Comparison of ENCODE assay signal across 18 cellular contexts in genomic region chr4:40176602-40177001, GRCh38. TPM values are rescaled to one million over a fixed set of nuclear protein-coding genes. Genes with fewer than 3 reads are reported as not detected.
DNase-seq lines count a peak whose midpoint lies in the region; ATAC-seq and TF ChIP-seq lines count a peak whose summit lies in the region.
"Had no signal": no experiment of that assay in that cellular context is flagged by ENCODE, and none has a peak within 500 bp of the region (broad histone marks: within the 10 kb centered on the region; RNA-seq: fewer than 3 reads in every experiment).

No MANE protein-coding gene starts in this region.

- H3K36me3 ChIP-seq in ES-I3 (ENCODE audit: insufficient read depth, low read length) = no peaks in the 10 kb centered on the region
- H3K36me3 ChIP-seq in SK-N-MC (ENCODE audit: insufficient read depth, low read length) = no peaks in the 10 kb centered on the region
- H3K36me3 ChIP-seq in neuronal stem cell (replicated peaks in 1 of 2; ENCODE audit: control insufficient read depth in 2 of 2, insufficient read depth in 2 of 2, low read length in 2 of 2) = no peaks in the 10 kb centered on the region
- H3K36me3 ChIP-seq in lower lobe of right lung = no peaks in the 10 kb centered on the region
- H3K36me3 ChIP-seq: heart left ventricle had no signal

- intact Hi-C loops in lower lobe of right lung (cut with DNase I) = no loop called here
- intact Hi-C loops in lower leg skin (cut with DNase I; ENCODE audit: low total_unique reads) = no loop called here

- H3K27ac ChIP-seq in SK-N-MC (peak overlapping the region; percentile 82), neuronal stem cell (replicated peaks; ENCODE audit: low read length) (no peak overlapping the region), lower lobe of right lung (no peak overlapping the region)
- H3K27ac ChIP-seq: epithelial cell of prostate, heart left ventricle had no signal

- no peak overlapping the region for H3K4me2 ChIP-seq in neuronal stem cell (ENCODE audit: insufficient read depth, low read length, poor library complexity, severe bottlenecking)
- H3K4me2 ChIP-seq: SK-N-SH had no signal

- peak overlapping the region; percentile 11; the same call in 1 of the 2 replicates for H3K9ac ChIP-seq in ES-I3 (ENCODE audit: low read depth, low read length)
- peak overlapping the region; percentile 59 for H3K9ac ChIP-seq in SK-N-MC (ENCODE audit: insufficient read length)
- H3K9ac ChIP-seq in neuronal stem cell (ENCODE audit: low read depth, low read length, poor library complexity) = no peak overlapping the region
- H3K9ac ChIP-seq: SK-N-SH had no signal

- no peak overlapping the region for H4K8ac ChIP-seq in neuronal stem cell (ENCODE audit: low read depth, low read length)

- no peak overlapping the region for H3K14ac ChIP-seq in neuronal stem cell (ENCODE audit: low read length)

- H3K27me3 ChIP-seq in neuronal stem cell (ENCODE audit: control insufficient read depth in 3 of 3, insufficient read depth in 3 of 3, low read depth in 1 of 3, low read length in 3 of 3) (no peaks in the 10 kb centered on the region), lower lobe of right lung (ENCODE audit: low read depth) (no peaks in the 10 kb centered on the region)

- no peak overlapping the region for H3K23ac ChIP-seq in neuronal stem cell (ENCODE audit: low read depth, low read length, poor library complexity)

- no peak overlapping the region for H2BK15ac ChIP-seq in neuronal stem cell (ENCODE audit: low read length)

- H3K9me3 ChIP-seq in ES-I3 (ENCODE audit: control insufficient read depth, insufficient read depth, low read length) (no peaks in the 10 kb centered on the region), SK-N-MC (ENCODE audit: low read depth, low read length) (no peaks in the 10 kb centered on the region), neuronal stem cell (replicated peaks in 1 of 2; ENCODE audit: control insufficient read depth in 2 of 2, insufficient read depth in 1 of 2, low read depth in 1 of 2, low read length in 2 of 2) (peaks cover 0 to 2% of the 10 kb centered on the region in 2 donors), lower lobe of right lung (no peaks in the 10 kb centered on the region)
- H3K9me3 ChIP-seq: heart left ventricle, SK-N-SH had no signal

- TF ChIP-seq CTCF in fibroblast of pulmonary artery (IDR thresholded peaks at IDR 0.05; ENCODE audit: low read length, missing control alignments) (no peak), lower lobe of right lung (IDR thresholded peaks at IDR 0.05) (no peak), lower leg skin (IDR thresholded peaks at IDR 0.05) (no peak)

- H2BK12ac ChIP-seq in neuronal stem cell (ENCODE audit: low read length) = no peak overlapping the region

- no peak overlapping the region for H3K18ac ChIP-seq in neuronal stem cell (ENCODE audit: low read length)

- peaks cover 5% of the 10 kb centered on the region for H3K4me1 ChIP-seq in ES-I3 (ENCODE audit: insufficient read depth, low read length)
- H3K4me1 ChIP-seq in neuronal stem cell (ENCODE audit: control insufficient read depth in 2 of 2, insufficient read depth in 1 of 2, low read depth in 1 of 2, low read length in 2 of 2) = peaks cover 2 to 3% of the 10 kb centered on the region in 2 donors
- no peaks in the 10 kb centered on the region for H3K4me1 ChIP-seq in lower lobe of right lung

- no peak for TF ChIP-seq POLR2A in lower leg skin (IDR thresholded peaks at IDR 0.05)

- peak overlapping the region; percentile 58 for H3K4me3 ChIP-seq in SK-N-MC
- H3K4me3 ChIP-seq in fibroblast of pulmonary artery (replicated peaks; ENCODE audit: low read depth, low read length) = peak overlapping the region; percentile 36
- no peak overlapping the region for H3K4me3 ChIP-seq in neuronal stem cell (ENCODE audit: low read length in 2 of 2)
- no peak overlapping the region for H3K4me3 ChIP-seq in lower lobe of right lung
- H3K4me3 ChIP-seq in lower leg skin (ENCODE audit: low read depth, poor library complexity, severe bottlenecking) = no peak overlapping the region
- H3K4me3 ChIP-seq: heart left ventricle had no signal

- peak overlapping the region; percentile 12 for H2BK120ac ChIP-seq in neuronal stem cell (ENCODE audit: low read depth, low read length)

- no CpG with 5 or more reads among the region's 10 CpGs for WGBS in neuronal stem cell (ENCODE audit: extremely low coverage in 2 of 2, insufficient read length in 2 of 2, insufficient replicate concordance in 1 of 2), 2 donors
- WGBS in lower leg skin, 2 donors = 61 to 67% methylated on average over 10 of the region's 10 CpGs

- no peak overlapping the region for H2BK5ac ChIP-seq in neuronal stem cell (ENCODE audit: low read length)

- no peak overlapping the region for H4K91ac ChIP-seq in neuronal stem cell (ENCODE audit: low read depth, low read length, poor library complexity)

- ATAC-seq in lower lobe of right lung (no peak), GM19463 (IDR thresholded peaks at IDR 0.05; ENCODE audit: unreplicated experiment) (no peak)
- ATAC-seq: activated T-cell treated with anti-CD3 and anti-CD28 coated beads, Interleukin-2, amount 50 U/mL, for 72 hours; heart left ventricle; left colon had no signal

- H3K4ac ChIP-seq in neuronal stem cell (ENCODE audit: low read length) = no peak overlapping the region

- H2AFZ ChIP-seq in neuronal stem cell (ENCODE audit: low read length) = peak overlapping the region; percentile 59

- DNase-seq in SK-N-MC (ENCODE audit: low read depth, low spot score) (no peak), fibroblast of pulmonary artery (ENCODE audit: low read depth) (no peak), neuronal stem cell (ENCODE audit: low spot score) (no peak), lower lobe of right lung (no peak), NCI-H2081 (lab: John Stamatoyannopoulos, UW) (no peak), lower leg skin (ENCODE audit: low spot score in 2 of 2) (no peak)
- DNase-seq: activated CD4-positive, alpha-beta memory T cell treated with anti-CD3 and anti-CD28 coated beads for 36 hours; activated T-cell treated with anti-CD3 and anti-CD28 coated beads, Interleukin-2, amount 50 U/mL, for 72 hours; COR-L47; heart left ventricle; left colon; OCI-M1; SK-N-SH had no signal

- no peak overlapping the region for H2AK5ac ChIP-seq in neuronal stem cell (ENCODE audit: low read depth, low read length)

- no peaks in the 10 kb centered on the region for H3K79me1 ChIP-seq in neuronal stem cell (ENCODE audit: low read depth, low read length)

RNA-seq across cellular contexts. Expression of gene RHOH, which starts 20.2 kb away (rescaled TPM):
- 1.4 TPM for polyA plus RNA-seq in neuronal stem cell (2013, experiment 1 of 2)
- 0.91 TPM for polyA plus RNA-seq in neuronal stem cell (2013, experiment 2 of 2)
- total RNA-seq in lower lobe of right lung (9.2 TPM), lower leg skin (1 to 10 TPM in 3 of 4 donors, not detected in 1; 1.5 to 3.4 (median 2.2) TPM)
- total RNA-seq: myocyte, pulmonary artery endothelial cell had no signal
- polyA plus RNA-seq: SK-N-SH had no signal

Comparison
In these comparisons a context has a peak if more than half of its experiments do, and no peak if none do; other contexts are left out.
1. H3K4me3 ChIP-seq: peak in SK-N-MC (single experiment) and fibroblast of pulmonary artery (single experiment); none in neuronal stem cell (0 of 2), lower lobe of right lung (single experiment) and lower leg skin (single experiment).